Comparison of ENCODE assay signal across 25 cellular contexts in the genomic region with DNA sequence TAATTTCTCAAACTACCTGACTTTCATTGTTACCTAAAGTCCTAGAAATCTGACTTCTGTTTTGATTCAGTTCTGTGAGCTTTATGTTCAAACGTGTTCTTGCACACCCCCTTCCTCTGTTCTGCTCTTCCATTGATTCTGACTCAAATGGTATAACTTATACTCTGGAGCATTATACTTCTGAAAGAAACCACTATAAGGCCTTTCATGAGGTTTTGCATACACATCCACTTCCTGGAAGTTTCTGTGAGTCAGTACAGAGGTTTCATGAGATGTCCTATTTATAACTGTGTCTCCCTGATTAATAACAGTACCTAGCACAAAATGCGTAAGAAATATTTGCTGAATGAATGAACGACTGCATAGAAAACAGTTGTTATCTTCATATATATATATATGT.
"Had no signal": no experiment of that assay in that cellular context is flagged by ENCODE, and none has a peak within 500 bp of the region (broad histone marks: within the 10 kb centered on the region; RNA-seq: fewer than 3 reads in every experiment).

No MANE protein-coding gene starts in this region.

- DNase-seq: natural killer cell; occipital lobe; ovary; posterior cingulate gyrus; psoas muscle; right cardiac atrium; right lobe of liver; sigmoid colon; small intestine; stimulated activated CD4-positive, alpha-beta T cell treated with anti-CD3 and anti-CD28 coated beads, Interleukin-15, amount 100 ng/mL, for 24 hours; stimulated activated CD4-positive, alpha-beta T cell treated with anti-CD3 and anti-CD28 coated beads, Interleukin-2, amount 100 ng/mL, for 24 hours; stimulated activated CD4-positive, alpha-beta T cell treated with anti-CD3 and anti-CD28 coated beads, Interleukin-2, amount 100 ng/mL, for 48 hours; stimulated activated CD4-positive, alpha-beta T cell treated with anti-CD3 and anti-CD28 coated beads, Interleukin-4, amount 100 ng/mL, for 4 hours; stimulated activated CD8-positive, alpha-beta memory T cell treated with anti-CD3 and anti-CD28 coated beads, Interleukin-4, amount 100 ng/mL, for 48 hours; stimulated activated naive B cell treated with anti-CD40 and anti-IgM and Interleukin-4, amounts not matched to agents 10 μg/mL and 1 μg/mL and 100 μg/mL, for 72 hours; stimulated activated naive CD4-positive, alpha-beta T cell treated with Interleukin-2 at 50 U/mL for 16 hours; stomach; thyroid gland; trophoblast cell; upper lobe of left lung had no signal

- H3K27ac ChIP-seq: neural progenitor cell, ovary, parathyroid adenoma, psoas muscle, right lobe of liver, sigmoid colon, stomach, thoracic aorta, thyroid gland, tibial nerve, upper lobe of left lung, vagina had no signal

- H3K4me2 ChIP-seq: neural progenitor cell had no signal

- H2AFZ ChIP-seq: neural progenitor cell, parathyroid adenoma had no signal

- ATAC-seq: natural killer cell; psoas muscle; right cardiac atrium; right lobe of liver; stimulated activated naive B cell treated with anti-CD40 and anti-IgM and Interleukin-4, amounts not matched to agents 10 μg/mL and 1 μg/mL and 100 μg/mL, for 72 hours had no signal

- H3K9me3 ChIP-seq: ovary, psoas muscle, right lobe of liver, sigmoid colon, stomach, thoracic aorta, thyroid gland, tibial nerve, upper lobe of left lung, vagina had no signal

- H3K9ac ChIP-seq: neural progenitor cell, parathyroid adenoma had no signal

- H3K79me2 ChIP-seq: parathyroid adenoma had no signal

- H3K36me3 ChIP-seq: neural progenitor cell, ovary, right lobe of liver, sigmoid colon, stomach, thoracic aorta, thyroid gland, tibial nerve, upper lobe of left lung, vagina had no signal

- H3K4me3 ChIP-seq: neural progenitor cell, ovary, psoas muscle, right lobe of liver, sigmoid colon, stomach, thoracic aorta, thyroid gland, tibial nerve, upper lobe of left lung, vagina had no signal

- H3K4me1 ChIP-seq: neural progenitor cell, parathyroid adenoma, psoas muscle, right lobe of liver, sigmoid colon, stomach, thyroid gland, tibial nerve, upper lobe of left lung, vagina had no signal

- H3K27me3 ChIP-seq: neural progenitor cell, ovary, right lobe of liver, sigmoid colon, stomach, thyroid gland, tibial nerve, upper lobe of left lung, vagina had no signal
